In genomic region chr16:71276589-71277334, GRCh38 we compare ENCODE assay signal across 28 cellular contexts. TPM values are rescaled to one million over a fixed set of nuclear protein-coding genes. Genes with fewer than 3 reads are reported as not detected.
"Had no signal": no experiment of that assay in that cellular context is flagged by ENCODE, and none has a peak within 500 bp of the region (broad histone marks: within the 10 kb centered on the region; RNA-seq: fewer than 3 reads in every experiment).

No MANE protein-coding gene starts in this region.

- H3K4me2 ChIP-seq: neural progenitor cell had no signal

- ATAC-seq: naive thymus-derived CD4-positive, alpha-beta T cell; psoas muscle; right cardiac atrium; right lobe of liver; stimulated activated effector memory CD8-positive, alpha-beta T cell treated with anti-CD3 and anti-CD28 coated beads, Interleukin-12 subunit alpha, Interleukin-12 subunit beta, amount 100 ng/mL, for 72 hours; stimulated activated naive B cell treated with anti-CD40 and anti-IgM and Interleukin-4, amounts not matched to agents 10 μg/mL and 1 μg/mL and 100 μg/mL, for 72 hours had no signal

- H3K79me2 ChIP-seq: parathyroid adenoma had no signal

- H3K27me3 Mint-ChIP-seq: progenitor cell of endocrine pancreas; stimulated activated naive B cell treated with anti-CD40 and anti-IgM and Interleukin-4, amounts not matched to agents 10 μg/mL and 1 μg/mL and 100 μg/mL, for 72 hours; stimulated activated naive CD8-positive, alpha-beta T cell treated with anti-CD3 and anti-CD28 coated beads, Interleukin-15, Interleukin-2, amounts not matched to agents 100 ng/mL and 50 ng/mL, for 24 hours had no signal

- H3K9me3 ChIP-seq: ovary, psoas muscle, right lobe of liver, thoracic aorta, thyroid gland had no signal

- H3K9me3 Mint-ChIP-seq: stimulated activated naive CD8-positive, alpha-beta T cell treated with anti-CD3 and anti-CD28 coated beads, Interleukin-15, Interleukin-2, amounts not matched to agents 100 ng/mL and 50 ng/mL, for 24 hours had no signal

- H3K4me3 ChIP-seq: neural progenitor cell, ovary, psoas muscle, right lobe of liver, sigmoid colon, stomach, thoracic aorta, thyroid gland, tibial nerve, upper lobe of left lung, uterus had no signal

- H3K4me1 ChIP-seq: neural progenitor cell, psoas muscle, right lobe of liver, sigmoid colon, stomach, thyroid gland, tibial nerve, upper lobe of left lung, uterus had no signal

- H3K9ac ChIP-seq: neural progenitor cell, parathyroid adenoma had no signal

- H3K4me1 Mint-ChIP-seq: nephron; neural progenitor cell; stimulated activated effector memory CD8-positive, alpha-beta T cell treated with anti-CD3 and anti-CD28 coated beads, Interleukin-12 subunit alpha, Interleukin-12 subunit beta, amount 100 ng/mL, for 72 hours had no signal

- H3K36me3 ChIP-seq: neural progenitor cell, ovary, right lobe of liver, sigmoid colon, stomach, thoracic aorta, thyroid gland, upper lobe of left lung, uterus had no signal

- H3K27ac Mint-ChIP-seq: naive thymus-derived CD4-positive, alpha-beta T cell; nephron; neural progenitor cell; progenitor cell of endocrine pancreas; stimulated activated effector memory CD8-positive, alpha-beta T cell treated with anti-CD3 and anti-CD28 coated beads, Interleukin-12 subunit alpha, Interleukin-12 subunit beta, amount 100 ng/mL, for 72 hours; stimulated activated naive B cell treated with anti-CD40 and anti-IgM and Interleukin-4, amounts not matched to agents 10 μg/mL and 1 μg/mL and 100 μg/mL, for 72 hours; stimulated activated naive CD8-positive, alpha-beta T cell treated with anti-CD3 and anti-CD28 coated beads, Interleukin-15, Interleukin-2, amounts not matched to agents 100 ng/mL and 50 ng/mL, for 24 hours had no signal

- H2AFZ ChIP-seq: neural progenitor cell, parathyroid adenoma had no signal

- H3K27ac ChIP-seq: neural progenitor cell, ovary, parathyroid adenoma, psoas muscle, right lobe of liver, sigmoid colon, stomach, thoracic aorta, thyroid gland, tibial nerve, upper lobe of left lung, uterus had no signal

- H3K4me3 Mint-ChIP-seq: naive thymus-derived CD4-positive, alpha-beta T cell; nephron; neural progenitor cell; stimulated activated effector memory CD8-positive, alpha-beta T cell treated with anti-CD3 and anti-CD28 coated beads, Interleukin-12 subunit alpha, Interleukin-12 subunit beta, amount 100 ng/mL, for 72 hours; stimulated activated naive B cell treated with anti-CD40 and anti-IgM and Interleukin-4, amounts not matched to agents 10 μg/mL and 1 μg/mL and 100 μg/mL, for 72 hours; stimulated activated naive CD8-positive, alpha-beta T cell treated with anti-CD3 and anti-CD28 coated beads, Interleukin-15, Interleukin-2, amounts not matched to agents 100 ng/mL and 50 ng/mL, for 24 hours had no signal

- DNase-seq: naive thymus-derived CD4-positive, alpha-beta T cell; occipital lobe; ovary; posterior cingulate gyrus; psoas muscle; right cardiac atrium; right lobe of liver; sigmoid colon; small intestine; stimulated activated CD4-positive, alpha-beta T cell treated with anti-CD3 and anti-CD28 coated beads, Interleukin-15, amount 100 ng/mL, for 24 hours; stimulated activated CD4-positive, alpha-beta T cell treated with anti-CD3 and anti-CD28 coated beads, Interleukin-2, amount 100 ng/mL, for 24 hours; stimulated activated CD4-positive, alpha-beta T cell treated with anti-CD3 and anti-CD28 coated beads, Interleukin-2, amount 100 ng/mL, for 48 hours; stimulated activated CD4-positive, alpha-beta T cell treated with anti-CD3 and anti-CD28 coated beads, Interleukin-4, amount 100 ng/mL, for 24 hours; stimulated activated naive B cell treated with anti-CD40 and anti-IgM and Interleukin-4, amounts not matched to agents 10 μg/mL and 1 μg/mL and 100 μg/mL, for 72 hours; stimulated activated naive CD4-positive, alpha-beta T cell treated with Interleukin-2 at 50 U/mL for 16 hours; stomach; thyroid gland; trophoblast cell; upper lobe of left lung; uterus had no signal

- H3K27me3 ChIP-seq: neural progenitor cell, ovary, right lobe of liver, sigmoid colon, stomach, thyroid gland, tibial nerve, upper lobe of left lung, uterus had no signal

RNA-seq across cellular contexts. Expression of gene HYDIN, which starts 46.2 kb away (rescaled TPM):
- polyA plus RNA-seq: naive thymus-derived CD4-positive, alpha-beta T cell had no signal
